ENCODE assay signal across 21 cellular contexts in genomic region chr20:53263554-53264438, GRCh38.
DNase-seq lines count a peak whose midpoint lies in the region; ATAC-seq, FAIRE-seq and TF ChIP-seq lines count a peak whose summit lies in the region.
"Had no signal": no experiment of that assay in that cellular context is flagged by ENCODE, and none has a peak within 500 bp of the region (broad histone marks: within the 10 kb centered on the region; RNA-seq: fewer than 3 reads in every experiment).

No MANE protein-coding gene starts in this region.

- no peak overlapping the region for H3K4ac ChIP-seq in H1 (replicated peaks; ENCODE audit: insufficient read length, low read depth, low read length)
- no peak overlapping the region for H3K4ac ChIP-seq in trophoblast cell (ENCODE audit: low read depth, low read length)

- H3K4me2 ChIP-seq in HepG2 (ENCODE audit: low read depth, low read length) (no peak overlapping the region), H1 (ENCODE audit: insufficient read depth in 1 of 2, low read depth in 2 of 2, low read length in 2 of 2) (no peak overlapping the region), trophoblast cell (ENCODE audit: low read length) (no peak overlapping the region)
- H3K4me2 ChIP-seq: BLaER1 had no signal

- CTCF ChIA-PET in HepG2 (lab: Yijun Ruan, JAX; ENCODE audit: low intra/inter-chr PET ratio, low total read pairs) (no interaction called here), H1 (lab: Charles Lee; ENCODE audit: partially characterized antibody) (interaction anchor here (1.0 to 1.9 kb wide), 3 partner anchors 10 to 55 kb away, joined by 3 to 4 read pairs (median 3); no protein-coding TSS in a partner anchor)

- no peak overlapping the region for H3K23ac ChIP-seq in H1 (ENCODE audit: insufficient read length)
- H3K23ac ChIP-seq in trophoblast cell (ENCODE audit: low read length) = no peak overlapping the region

- no peak overlapping the region for H4K8ac ChIP-seq in H1 (ENCODE audit: extremely low read depth, insufficient read depth, low read length)
- H4K8ac ChIP-seq in trophoblast cell (ENCODE audit: low read depth, low read length) = no peak overlapping the region

- no peak overlapping the region for H2BK12ac ChIP-seq in H1 (ENCODE audit: low read depth, low read length)
- H2BK12ac ChIP-seq in trophoblast cell (ENCODE audit: low read length) = no peak overlapping the region

- no peak for DNase-seq in HepG2 (ENCODE audit: low spot score)
- no peak for DNase-seq in right lobe of liver
- DNase-seq in H1 (ENCODE audit: low read depth in 1 of 2, low spot score in 2 of 2) = no peak
- peak; percentile 66 to 92 for DNase-seq in trophoblast cell
- DNase-seq in NCI-H2227 treated with DMSO at 0.1 percent for 48 hours (lab: John Stamatoyannopoulos, UW) = no peak
- DNase-seq in GM12891 (ENCODE audit: insufficient read length, low spot score) = no peak
- DNase-seq: Caco-2; CD4-positive, CD25-positive, alpha-beta regulatory T cell; CD8-positive, alpha-beta T cell; DMS153; DND-41; GM23248; H9; HFFc6 had no signal

- H3K14ac ChIP-seq in H1 (ENCODE audit: insufficient read length) = no peak overlapping the region
- no peak overlapping the region for H3K14ac ChIP-seq in trophoblast cell (ENCODE audit: low read length)

- no peak overlapping the region for H4K5ac ChIP-seq in H1 (ENCODE audit: insufficient read length, low read depth, low read length)

- 27% methylated on average over 8 of the region's 8 CpGs for WGBS in HepG2 (ENCODE audit: low lambda C conversion rate)
- WGBS in right lobe of liver (ENCODE audit: insufficient coverage, low coverage, low lambda C conversion rate, missing lambda C conversion rate) = 83% methylated on average over 6 of the region's 8 CpGs
- 93% methylated on average over 8 of the region's 8 CpGs; no CpG with 5 or more reads in 1 of the 2 experiments for WGBS in H1 (ENCODE audit: extremely low coverage in 1 of 2, insufficient coverage in 1 of 2, insufficient read length in 1 of 2, insufficient replicate concordance in 2 of 2, low coverage in 1 of 2, low lambda C conversion rate in 2 of 2, missing lambda C conversion rate in 1 of 2), 2 experiments
- WGBS in trophoblast cell (ENCODE audit: extremely low coverage, insufficient coverage, insufficient read length) = no CpG with 5 or more reads among the region's 8 CpGs

- no peak overlapping the region for H3K4me3 ChIP-seq in HepG2 (replicated peaks in 1 of 3; ENCODE audit: insufficient read depth in 1 of 3, low read depth in 2 of 3, low read length in 3 of 3)
- H3K4me3 ChIP-seq in right lobe of liver = no peak overlapping the region
- no peak overlapping the region for H3K4me3 ChIP-seq in H1 (ENCODE audit: extremely low read depth in 1 of 4, insufficient read depth in 2 of 4, low read depth in 3 of 4, low read length in 4 of 4)
- peak overlapping the region; percentile 27 for H3K4me3 ChIP-seq in trophoblast cell (ENCODE audit: low read depth, low read length)
- H3K4me3 ChIP-seq: BLaER1, GM23248 had no signal

- H3K27me3 ChIP-seq in HepG2 (ENCODE audit: control insufficient read depth in 1 of 2, insufficient read depth in 2 of 2, low read length in 2 of 2) (no peaks in the 10 kb centered on the region; a peak in 1 of 5 replicates), right lobe of liver (no peaks in the 10 kb centered on the region), H1 (replicated peaks in 1 of 4; ENCODE audit: control insufficient read depth in 3 of 4, extremely low read depth in 1 of 4, insufficient read depth in 3 of 4, low read length in 3 of 4) (no peaks in the 10 kb centered on the region), trophoblast cell (ENCODE audit: insufficient read depth, low read length) (no peaks in the 10 kb centered on the region)
- H3K27me3 ChIP-seq: BLaER1 had no signal

- H2BK5ac ChIP-seq in H1 (ENCODE audit: low read depth, low read length) (no peak overlapping the region), trophoblast cell (ENCODE audit: low read depth, low read length, poor library complexity) (no peak overlapping the region)

- H4K91ac ChIP-seq in H1 (replicated peaks; ENCODE audit: insufficient read length, low read length) = no peak overlapping the region
- H4K91ac ChIP-seq in trophoblast cell (ENCODE audit: low read depth, low read length) = no peak overlapping the region

- no TSS peak for BruUV-seq in HepG2 (replicated peaks; lab: Mats Ljungman, UMichigan)

- no peak overlapping the region for H2BK20ac ChIP-seq in H1 (ENCODE audit: low read length)

- TF ChIP-seq CTCF in HepG2 (CRISPR knock-in tag; IDR thresholded peaks at IDR 0.05) = no peak
- no peak for TF ChIP-seq CTCF in right lobe of liver (IDR thresholded peaks at IDR 0.05)
- TF ChIP-seq CTCF in H1 (IDR thresholded peaks at IDR 0.05; ENCODE audit: control extremely low read depth in 1 of 3, insufficient read depth in 1 of 3, low read depth in 1 of 3, low read length in 3 of 3) = no peak

- POLR2A ChIA-PET in HepG2 (lab: Yijun Ruan, JAX) (no interaction called here), H1 (lab: Charles Lee; ENCODE audit: partially characterized antibody) (no interaction called here)

- FAIRE-seq in HepG2 (lab: Jason Lieb, UNC) (no peak), H1 (lab: Jason Lieb, UNC) (no peak), GM12891 (lab: Jason Lieb, UNC) (no peak)
- FAIRE-seq: A204.1, G401.6, GM19239 had no signal

- TF ChIP-seq RAD21 in HepG2 (CRISPR knock-in tag; IDR thresholded peaks at IDR 0.05) = no peak
- no peak for TF ChIP-seq RAD21 in H1 (IDR thresholded peaks at IDR 0.05 in 1 of 2, conservative IDR thresholded peaks at IDR 0.05 in 1 of 2; ENCODE audit: low read depth in 2 of 2, low read length in 2 of 2)

- H3K56ac ChIP-seq in H1 (replicated peaks; ENCODE audit: insufficient read length, low read depth, low read length) = no peak overlapping the region

- H3K79me1 ChIP-seq in H1 (ENCODE audit: low read depth, low read length) (no peaks in the 10 kb centered on the region), trophoblast cell (ENCODE audit: low read length) (no peaks in the 10 kb centered on the region)

- no peak for TF ChIP-seq EP300 in HepG2 (IDR thresholded peaks at IDR 0.05; ENCODE audit: low read depth in 2 of 2, low read length in 2 of 2)
- no peak for TF ChIP-seq EP300 in HepG2 (CRISPR knock-in tag; IDR thresholded peaks at IDR 0.05; ENCODE audit: borderline replicate concordance)
- no peak for TF ChIP-seq EP300 in H1 (IDR thresholded peaks at IDR 0.05; ENCODE audit: borderline replicate concordance in 1 of 2, low read depth in 2 of 2, low read length in 2 of 2)

- no peak overlapping the region for H3K9ac ChIP-seq in HepG2 (ENCODE audit: insufficient read depth, low read depth, low read length)
- H3K9ac ChIP-seq in H1 (replicated peaks in 1 of 4; ENCODE audit: extremely low read depth in 1 of 4, low read depth in 3 of 4, low read length in 3 of 4) = no peak overlapping the region
- H3K9ac ChIP-seq in trophoblast cell (ENCODE audit: low read length) = no peak overlapping the region
- H3K9ac ChIP-seq: BLaER1, GM23248 had no signal

- no peak overlapping the region for H2AFZ ChIP-seq in HepG2 (ENCODE audit: low read length)
- H2AFZ ChIP-seq in H1 (ENCODE audit: low read length) = no peak overlapping the region
- no peak overlapping the region for H2AFZ ChIP-seq in trophoblast cell (ENCODE audit: insufficient read depth, low read length, poor library complexity)
- H2AFZ ChIP-seq: GM23248 had no signal

- H3K27ac ChIP-seq in HepG2 (ENCODE audit: extremely low read length, insufficient read depth, low read length) (no peak overlapping the region), right lobe of liver (no peak overlapping the region), H1 (ENCODE audit: low read depth, low read length) (no peak overlapping the region), trophoblast cell (ENCODE audit: low read depth, low read length) (no peak overlapping the region)
- H3K27ac ChIP-seq: 22Rv1, BLaER1, C4-2B, GM23248 had no signal

- in situ Hi-C loops in HepG2 (cut with HindIII; ENCODE audit: extremely low pct_ligation_motif_present, low pct_unique_long_range_greater_than_20kb) = no loop called here

- ATAC-seq in HepG2 (no peak), right lobe of liver (no peak)
- ATAC-seq: CD8-positive, alpha-beta T cell; HCT116 had no signal

- H2AK5ac ChIP-seq in H1 (ENCODE audit: low read depth, low read length) (no peak overlapping the region), trophoblast cell (ENCODE audit: low read length) (no peak overlapping the region)

- H3K36me3 ChIP-seq in HepG2 (replicated peaks in 1 of 2; ENCODE audit: control insufficient read depth in 1 of 2, insufficient read depth in 2 of 2, low read length in 2 of 2) = no peaks in the 10 kb centered on the region
- H3K36me3 ChIP-seq in right lobe of liver = no peaks in the 10 kb centered on the region
- no peaks in the 10 kb centered on the region for H3K36me3 ChIP-seq in H1 (ENCODE audit: control insufficient read depth in 2 of 4, insufficient read depth in 4 of 4, low read length in 3 of 4)
- H3K36me3 ChIP-seq in trophoblast cell (ENCODE audit: control insufficient read depth in 1 of 2, insufficient read depth in 2 of 2, low read length in 2 of 2) = no peaks in the 10 kb centered on the region
- H3K36me3 ChIP-seq: BLaER1 had no signal

- H3K23me2 ChIP-seq in H1 (ENCODE audit: low read depth, low read length) = no peaks in the 10 kb centered on the region

- H3K79me2 ChIP-seq in HepG2 (ENCODE audit: insufficient read depth, low read length) (no peaks in the 10 kb centered on the region), H1 (ENCODE audit: control insufficient read depth in 1 of 2, insufficient read depth in 2 of 2, low read length in 2 of 2) (no peaks in the 10 kb centered on the region), trophoblast cell (ENCODE audit: control insufficient read depth, insufficient read depth, low read length, poor library complexity) (no peaks in the 10 kb centered on the region)

- H2BK15ac ChIP-seq in H1 (ENCODE audit: low read length) = no peak overlapping the region

- H2BK120ac ChIP-seq in H1 (replicated peaks; ENCODE audit: low read depth, low read length) = no peak overlapping the region
- no peak overlapping the region for H2BK120ac ChIP-seq in trophoblast cell (ENCODE audit: insufficient read depth, low read length, poor library complexity)

- intact Hi-C loops in HepG2 (cut with micrococcal nuclease; ENCODE audit: unreplicated experiment) = no loop called here
- intact Hi-C loops in right lobe of liver (cut with DNase I) = no loop called here

- no peaks in the 10 kb centered on the region for H4K20me1 ChIP-seq in HepG2 (ENCODE audit: insufficient read depth, low read length)
- H4K20me1 ChIP-seq in H1 (replicated peaks in 1 of 2; ENCODE audit: control insufficient read depth in 1 of 2, insufficient read depth in 2 of 2, low read length in 2 of 2) = no peaks in the 10 kb centered on the region
- H4K20me1 ChIP-seq: BLaER1 had no signal

- no peaks in the 10 kb centered on the region for H3K9me3 ChIP-seq in HepG2 (ENCODE audit: low read length)
- H3K9me3 ChIP-seq in right lobe of liver = no peaks in the 10 kb centered on the region
- H3K9me3 ChIP-seq in H1 (ENCODE audit: insufficient read depth in 2 of 2, low read depth in 1 of 2, low read length in 1 of 2) = no peaks in the 10 kb centered on the region
- H3K9me3 ChIP-seq in trophoblast cell (ENCODE audit: insufficient read depth, low read depth, low read length) = no peaks in the 10 kb centered on the region
- H3K9me3 ChIP-seq: BLaER1, Caco-2 had no signal

- H4K12ac ChIP-seq in trophoblast cell (ENCODE audit: low read depth, low read length) = no peak overlapping the region

- no peak overlapping the region for H3K18ac ChIP-seq in H1 (ENCODE audit: extremely low read depth, low read length)
- no peak overlapping the region for H3K18ac ChIP-seq in trophoblast cell (ENCODE audit: low read length)

- no peak for TF ChIP-seq POLR2A in HepG2 (IDR thresholded peaks at IDR 0.05; ENCODE audit: insufficient read depth in 1 of 2, low read depth in 2 of 2, low read length in 2 of 2)
- no peak for TF ChIP-seq POLR2A in right lobe of liver (IDR thresholded peaks at IDR 0.05)
- TF ChIP-seq POLR2A in H1 (IDR thresholded peaks at IDR 0.05; ENCODE audit: control extremely low read depth in 1 of 2, low read depth in 2 of 2, low read length in 2 of 2) = no peak
- TF ChIP-seq POLR2A in GM12891 (IDR thresholded peaks at IDR 0.05; ENCODE audit: low read depth, low read length) = no peak

- no peaks in the 10 kb centered on the region for H3K4me1 ChIP-seq in HepG2 (ENCODE audit: insufficient read depth, low read length)
- no peaks in the 10 kb centered on the region for H3K4me1 ChIP-seq in right lobe of liver
- peaks cover 2 to 5% (median 4%) of the 10 kb centered on the region in 4 experiments; a peak in 3 of 7 replicates for H3K4me1 ChIP-seq in H1 (replicated peaks in 1 of 4; ENCODE audit: control insufficient read depth in 3 of 4, insufficient read depth in 4 of 4, low read length in 3 of 4)
- no peaks in the 10 kb centered on the region for H3K4me1 ChIP-seq in trophoblast cell (ENCODE audit: control insufficient read depth in 1 of 2, insufficient read depth in 2 of 2, low read length in 2 of 2)
- H3K4me1 ChIP-seq: BLaER1 had no signal

Comparison
In these comparisons a context has a peak if more than half of its experiments do, and no peak if none do; other contexts are left out.
1. DNase-seq: peak in trophoblast cell (2 of 2); none in HepG2 (single experiment), right lobe of liver (0 of 3), H1 (0 of 2), NCI-H2227 treated with DMSO at 0.1 percent for 48 hours (single experiment) and GM12891 (single experiment).
2. Of the 41 proteins assayed by ChIP-seq in both HepG2 and H1: peak only in HepG2: none; only in H1: KDM1A; in both: none; in neither: 40.